In genomic region chr5:73780297-73781080, GRCh38 we compare ENCODE assay signal across 28 cellular contexts.
DNase-seq lines count a peak whose midpoint lies in the region; ATAC-seq and TF ChIP-seq lines count a peak whose summit lies in the region.
"Had no signal": no experiment of that assay in that cellular context is flagged by ENCODE, and none has a peak within 500 bp of the region (broad histone marks: within the 10 kb centered on the region; RNA-seq: fewer than 3 reads in every experiment).

No MANE protein-coding gene starts in this region.

- H3K9me3 ChIP-seq in GM23248 (ENCODE audit: low read depth): no peaks in the 10 kb centered on the region
- no peaks in the 10 kb centered on the region for H3K9me3 ChIP-seq in colonic mucosa
- H3K9me3 ChIP-seq in osteoblast (ENCODE audit: low read depth, low read length): no peaks in the 10 kb centered on the region
- no peaks in the 10 kb centered on the region for H3K9me3 ChIP-seq in breast epithelium
- H3K9me3 ChIP-seq: esophagus squamous epithelium, gastroesophageal sphincter, pancreas, spleen had no signal

- H3K4me2 ChIP-seq in GM23248 (ENCODE audit: unreplicated experiment) (no peak overlapping the region), osteoblast (ENCODE audit: insufficient read depth, low read length) (no peak overlapping the region)
- H3K4me2 ChIP-seq: PC-9 had no signal

- no peak for TF ChIP-seq POLR2A in breast epithelium (IDR thresholded peaks at IDR 0.05)

- H3K27me3 ChIP-seq in BJ (ENCODE audit: control insufficient read depth, insufficient read depth, low read length) (no peaks in the 10 kb centered on the region), GM23248 (replicated peaks; ENCODE audit: insufficient read depth) (no peaks in the 10 kb centered on the region), colonic mucosa (no peaks in the 10 kb centered on the region), osteoblast (ENCODE audit: insufficient read depth, low read length) (no peaks in the 10 kb centered on the region), breast epithelium (no peaks in the 10 kb centered on the region)
- H3K27me3 ChIP-seq: esophagus squamous epithelium, gastroesophageal sphincter, pancreas, spleen had no signal

- in situ Hi-C loops in GM23248 (cut with MboI): no loop called here

- H3K27ac ChIP-seq in GM23248: no peak overlapping the region
- H3K27ac ChIP-seq in colonic mucosa: no peak overlapping the region
- H3K27ac ChIP-seq in osteoblast (ENCODE audit: low read depth, low read length): no peak overlapping the region
- H3K27ac ChIP-seq in breast epithelium: no peak overlapping the region
- H3K27ac ChIP-seq: esophagus squamous epithelium, gastroesophageal sphincter, pancreas, PC-9, spleen had no signal

- no peaks in the 10 kb centered on the region for H4K20me1 ChIP-seq in GM23248 (ENCODE audit: insufficient read depth)
- no peaks in the 10 kb centered on the region for H4K20me1 ChIP-seq in osteoblast (ENCODE audit: insufficient read depth, low read length)

- H2AFZ ChIP-seq in GM23248 (no peak overlapping the region), osteoblast (ENCODE audit: low read length) (no peak overlapping the region)
- H2AFZ ChIP-seq: PC-9 had no signal

- no peaks in the 10 kb centered on the region for H3K36me3 Mint-ChIP-seq in activated CD8-positive, alpha-beta T cell treated with anti-CD3 and anti-CD28 coated beads, Interleukin-2, amount 10 ng/mL, durations not matched to agents 7 days and 5 days (ENCODE audit: low read depth)
- H3K36me3 Mint-ChIP-seq: CD14-positive monocyte, WTC11 had no signal

- CTCF ChIA-PET in BJ (lab: Yijun Ruan, JAX): interaction anchor here (0.6 to 3.1 kb wide), 4 partner anchors 9 to 317 kb away, joined by 3 to 17 read pairs (median 3); no protein-coding TSS in a partner anchor
- CTCF ChIA-PET in activated CD8-positive, alpha-beta T cell treated with anti-CD3 and anti-CD28 coated beads, Interleukin-2, amount 10 ng/mL, durations not matched to agents 7 days and 5 days (lab: Charles Lee): interaction anchor here (2.2 kb wide), 1 partner anchor 13 kb away, joined by 8 read pairs; no protein-coding TSS in a partner anchor

- no peak for DNase-seq in BJ (ENCODE audit: low read depth)
- DNase-seq in GM23248: peak; percentile 38
- DNase-seq in colonic mucosa: peak; percentile 24
- peak; percentile 22 for DNase-seq in osteoblast (ENCODE audit: insufficient read length, low spot score, missing footprints)
- DNase-seq in breast epithelium (ENCODE audit: low spot score in 2 of 2): no peak
- no peak for DNase-seq in ecto neural progenitor cell (ENCODE audit: low spot score)
- DNase-seq in activated CD8-positive, alpha-beta T cell treated with anti-CD3 and anti-CD28 coated beads, Interleukin-2, amount 10 ng/mL, durations not matched to agents 7 days and 5 days: no peak
- DNase-seq: activated CD4-positive, alpha-beta T cell treated with anti-CD3 and anti-CD28 coated beads, Interleukin-2, amount 50 U/mL, for 1 hour; activated naive CD4-positive, alpha-beta T cell treated with anti-CD3 and anti-CD28 coated beads, Interleukin-2, amount 50 U/mL, for 16 hours; amniotic stem cell; Calu3; esophagus squamous epithelium; NCI-H1105; NCI-H187 treated with DMSO at 0.1 percent for 48 hours; NCI-H524 treated with DMSO at 0.1 percent for 48 hours; pancreas; PC-9; SHP77; spleen; T-helper 9 cell; trophoblast cell had no signal

- no peaks in the 10 kb centered on the region for H3F3A ChIP-seq in GM23248 (ENCODE audit: insufficient read depth)

- no peaks in the 10 kb centered on the region for H3K79me2 ChIP-seq in GM23248 (ENCODE audit: insufficient read depth)
- H3K79me2 ChIP-seq in osteoblast (ENCODE audit: insufficient read depth, low read length): no peaks in the 10 kb centered on the region

- H3K9me3 Mint-ChIP-seq in activated CD8-positive, alpha-beta T cell treated with anti-CD3 and anti-CD28 coated beads, Interleukin-2, amount 10 ng/mL, durations not matched to agents 7 days and 5 days (ENCODE audit: insufficient read depth): no peaks in the 10 kb centered on the region
- H3K9me3 Mint-ChIP-seq: activated T-helper 1 cell treated with anti-CD3 and anti-CD28 coated beads, Interleukin-12 subunit alpha, Interleukin-12 subunit beta, Interleukin-2, Interleukin-4 antibody, amounts not matched to agents 30 ng/mL and 10 ng/mL and 1 ng/mL, durations not matched to agents 14 hours and 24 hours and 36 hours; nephron; WTC11 had no signal

- H3K9me2 ChIP-seq in GM23248 (ENCODE audit: insufficient read depth): no peaks in the 10 kb centered on the region

- no peak for ATAC-seq in activated CD8-positive, alpha-beta T cell treated with anti-CD3 and anti-CD28 coated beads, Interleukin-2, amount 10 ng/mL, durations not matched to agents 7 days and 5 days
- ATAC-seq: gastroesophageal sphincter, GM12878, pancreas, WTC11 had no signal

- 0 out of 2 replicates have a peak, but pooled peaks cover 3% of the 10 kb centered on the region for H3K4me1 ChIP-seq in GM23248 (ENCODE audit: insufficient read depth)
- no peaks in the 10 kb centered on the region for H3K4me1 ChIP-seq in colonic mucosa
- no peaks in the 10 kb centered on the region for H3K4me1 ChIP-seq in osteoblast (ENCODE audit: insufficient read depth, low read length)
- no peaks in the 10 kb centered on the region for H3K4me1 ChIP-seq in breast epithelium
- H3K4me1 ChIP-seq: gastroesophageal sphincter, pancreas had no signal

- H3K27me3 Mint-ChIP-seq in activated CD8-positive, alpha-beta T cell treated with anti-CD3 and anti-CD28 coated beads, Interleukin-2, amount 10 ng/mL, durations not matched to agents 7 days and 5 days (ENCODE audit: low read depth): no peaks in the 10 kb centered on the region

- H3K36me3 ChIP-seq in BJ (ENCODE audit: control insufficient read depth, insufficient read depth, low read length): no peaks in the 10 kb centered on the region
- H3K36me3 ChIP-seq in GM23248 (ENCODE audit: low read depth): 0 out of 2 replicates have a peak, but pooled peaks cover 6% of the 10 kb centered on the region
- H3K36me3 ChIP-seq in colonic mucosa: no peaks in the 10 kb centered on the region
- H3K36me3 ChIP-seq in osteoblast (ENCODE audit: insufficient read depth, low read length): peaks cover 6% of the 10 kb centered on the region
- no peaks in the 10 kb centered on the region for H3K36me3 ChIP-seq in breast epithelium
- H3K36me3 ChIP-seq: spleen had no signal

- H3K9ac ChIP-seq in GM23248: no peak overlapping the region
- no peak overlapping the region for H3K9ac ChIP-seq in colonic mucosa (ENCODE audit: low read depth in 2 of 2, low read length in 2 of 2)

- TF ChIP-seq CTCF in BJ (IDR thresholded peaks at IDR 0.05; ENCODE audit: insufficient read depth, low read depth, low read length): peak; percentile 27
- no peak for TF ChIP-seq CTCF in colonic mucosa (IDR thresholded peaks at IDR 0.05)
- no peak for TF ChIP-seq CTCF in osteoblast (IDR thresholded peaks at IDR 0.05; ENCODE audit: extremely low read depth, low read depth, low read length)
- no peak for TF ChIP-seq CTCF in breast epithelium (IDR thresholded peaks at IDR 0.05)

- H3K4me3 Mint-ChIP-seq in activated CD8-positive, alpha-beta T cell treated with anti-CD3 and anti-CD28 coated beads, Interleukin-2, amount 10 ng/mL, durations not matched to agents 7 days and 5 days: no peak overlapping the region
- H3K4me3 Mint-ChIP-seq: activated T-helper 1 cell treated with anti-CD3 and anti-CD28 coated beads, Interleukin-12 subunit alpha, Interleukin-12 subunit beta, Interleukin-2, Interleukin-4 antibody, amounts not matched to agents 30 ng/mL and 10 ng/mL and 1 ng/mL, durations not matched to agents 14 hours and 24 hours and 36 hours; CD14-positive monocyte; nephron; WTC11 had no signal

- H3K27ac Mint-ChIP-seq in activated CD8-positive, alpha-beta T cell treated with anti-CD3 and anti-CD28 coated beads, Interleukin-2, amount 10 ng/mL, durations not matched to agents 7 days and 5 days: no peak overlapping the region
- H3K27ac Mint-ChIP-seq: activated T-helper 1 cell treated with anti-CD3 and anti-CD28 coated beads, Interleukin-12 subunit alpha, Interleukin-12 subunit beta, Interleukin-2, Interleukin-4 antibody, amounts not matched to agents 30 ng/mL and 10 ng/mL and 1 ng/mL, durations not matched to agents 14 hours and 24 hours and 36 hours; CD14-positive monocyte; nephron; WTC11 had no signal

- no peak overlapping the region for H3K4me3 ChIP-seq in BJ (ENCODE audit: low read depth, low read length)
- no peak overlapping the region for H3K4me3 ChIP-seq in GM23248
- no peak overlapping the region for H3K4me3 ChIP-seq in colonic mucosa
- no peak overlapping the region for H3K4me3 ChIP-seq in osteoblast (ENCODE audit: insufficient read depth, low read length)
- no peak overlapping the region for H3K4me3 ChIP-seq in breast epithelium
- H3K4me3 ChIP-seq: esophagus squamous epithelium, gastroesophageal sphincter, GM12878, lung, pancreas, PC-9, spleen had no signal

- intact Hi-C loops in colonic mucosa (cut with DNase I) (loop anchor here (10.0 kb wide), 1 partner anchor 86 kb away; no protein-coding TSS in a partner anchor), breast epithelium (cut with DNase I; ENCODE audit: low total_unique reads) (no loop called here)

- 70 to 73% methylated on average over 11 of the region's 11 CpGs for WGBS in GM23248 (ENCODE audit: low coverage in 1 of 2, low lambda C conversion rate in 2 of 2, missing lambda C conversion rate in 2 of 2), 2 experiments

- H3K4me1 Mint-ChIP-seq in activated CD8-positive, alpha-beta T cell treated with anti-CD3 and anti-CD28 coated beads, Interleukin-2, amount 10 ng/mL, durations not matched to agents 7 days and 5 days (ENCODE audit: low read depth): no peaks in the 10 kb centered on the region
- H3K4me1 Mint-ChIP-seq: nephron, WTC11 had no signal

- POLR2A ChIA-PET in BJ (lab: Charles Lee): no interaction called here
- POLR2A ChIA-PET in activated CD8-positive, alpha-beta T cell treated with anti-CD3 and anti-CD28 coated beads, Interleukin-2, amount 10 ng/mL, durations not matched to agents 7 days and 5 days (lab: Charles Lee): no interaction called here

Comparison
In these comparisons a context has a peak if more than half of its experiments do, and no peak if none do; other contexts are left out.
1. DNase-seq: peak in GM23248 (single experiment), colonic mucosa (single experiment) and osteoblast (single experiment); none in BJ (single experiment), breast epithelium (0 of 2), ecto neural progenitor cell (single experiment) and activated CD8-positive, alpha-beta T cell treated with anti-CD3 and anti-CD28 coated beads, Interleukin-2, amount 10 ng/mL, durations not matched to agents 7 days and 5 days (single experiment).